Comparison of ENCODE assay signal across 8 cellular contexts in genomic region chr11:124762077-124762623, GRCh38.
A peak's percentile ranks its signal among the peaks of the same experiment; 100 is the strongest.
DNase-seq lines count a peak whose midpoint lies in the region; ATAC-seq and TF ChIP-seq lines count a peak whose summit lies in the region.

Gene ESAM, minus strand, starts transcription at chr11:124762290. Its CDS starts 136 bp downstream, at chr11:124762154.

- TF ChIP-seq CTCF in brain microvascular endothelial cell (IDR thresholded peaks at IDR 0.05; ENCODE audit: low read depth, low read length, missing control alignments) = no peak

- peaks cover 11% of the 10 kb centered on the region for H3K4me1 Mint-ChIP-seq in T-helper 1 cell treated with Interleukin-12 subunit alpha and Interleukin-12 subunit beta and Interleukin-4 antibody, amounts not matched to agents 30 μg/mL and 1 μg/mL, for 36 hours (ENCODE audit: low read depth)

- peaks cover 6% of the 10 kb centered on the region for H3K36me3 Mint-ChIP-seq in T-helper 1 cell treated with Interleukin-12 subunit alpha and Interleukin-12 subunit beta and Interleukin-4 antibody, amounts not matched to agents 30 μg/mL and 1 μg/mL, for 36 hours (ENCODE audit: low read depth)

- H3K4me3 Mint-ChIP-seq in T-helper 1 cell treated with Interleukin-12 subunit alpha and Interleukin-12 subunit beta and Interleukin-4 antibody, amounts not matched to agents 30 μg/mL and 1 μg/mL, for 36 hours = peak within 1 kb of the TSS; percentile 95

- H3K9me3 Mint-ChIP-seq in T-helper 1 cell treated with Interleukin-12 subunit alpha and Interleukin-12 subunit beta and Interleukin-4 antibody, amounts not matched to agents 30 μg/mL and 1 μg/mL, for 36 hours = no peaks in the 10 kb centered on the region

- peak; percentile 88 for DNase-seq in 8988T
- DNase-seq in brain microvascular endothelial cell = no peak
- DNase-seq in kidney tubule cell (ENCODE audit: low spot score) = peak; percentile 38
- DNase-seq in stimulated activated CD4-positive, alpha-beta T cell treated with anti-CD3 and anti-CD28 coated beads, Interleukin-4, amount 100 ng/mL, for 1 hour = peak; percentile 67
- no peak for DNase-seq in NCI-H446 treated with DMSO at 0.1 percent for 48 hours (lab: John Stamatoyannopoulos, UW)

- peaks cover 48% of the 10 kb centered on the region for H3K27me3 Mint-ChIP-seq in T-helper 1 cell treated with Interleukin-12 subunit alpha and Interleukin-12 subunit beta and Interleukin-4 antibody, amounts not matched to agents 30 μg/mL and 1 μg/mL, for 36 hours (ENCODE audit: low read depth)

- in situ Hi-C loops in brain microvascular endothelial cell (cut with HindIII; ENCODE audit: low pct_ligation_motif_present, low sequenced_read_pairs) = no loop called here

- H3K27me3 ChIP-seq in brain microvascular endothelial cell (replicated peaks) = no peaks in the 10 kb centered on the region

- H3K36me3 ChIP-seq in brain microvascular endothelial cell (replicated peaks) = peaks cover 2% of the 10 kb centered on the region

- no peak within 1 kb of the TSS for H3K27ac Mint-ChIP-seq in T-helper 1 cell treated with Interleukin-12 subunit alpha and Interleukin-12 subunit beta and Interleukin-4 antibody, amounts not matched to agents 30 μg/mL and 1 μg/mL, for 36 hours

- no peak within 1 kb of the TSS for H3K27ac ChIP-seq in brain microvascular endothelial cell

- peak; percentile 56 for ATAC-seq in GM18909 (IDR thresholded peaks at IDR 0.05; ENCODE audit: poor library complexity, unreplicated experiment)
- peak; percentile 58 for ATAC-seq in HG03139 (IDR thresholded peaks at IDR 0.05; ENCODE audit: unreplicated experiment)

- H3K4me3 ChIP-seq in brain microvascular endothelial cell (ENCODE audit: low read depth, low read length) = peak within 1 kb of the TSS; percentile 54

Comparison
In these comparisons a context has a peak if more than half of its experiments do, and no peak if none do; other contexts are left out.
1. DNase-seq: peak in 8988T (single experiment), kidney tubule cell (single experiment) and stimulated activated CD4-positive, alpha-beta T cell treated with anti-CD3 and anti-CD28 coated beads, Interleukin-4, amount 100 ng/mL, for 1 hour (single experiment); none in brain microvascular endothelial cell (single experiment) and NCI-H446 treated with DMSO at 0.1 percent for 48 hours (single experiment).